22 cellular contexts compared by ENCODE assay signal in genomic region chr3:16186565-16186964, GRCh38. TPM values are rescaled to one million over a fixed set of nuclear protein-coding genes. Genes with fewer than 3 reads are reported as not detected.
A peak's percentile ranks its signal among the peaks of the same experiment; 100 is the strongest.
DNase-seq lines count a peak whose midpoint lies in the region; ATAC-seq, FAIRE-seq and TF ChIP-seq lines count a peak whose summit lies in the region.
"Had no signal": no experiment of that assay in that cellular context is flagged by ENCODE, and none has a peak within 500 bp of the region (broad histone marks: within the 10 kb centered on the region; RNA-seq: fewer than 3 reads in every experiment).

No MANE protein-coding gene starts in this region.

- no peaks in the 10 kb centered on the region for H3K36me3 Mint-ChIP-seq in activated T-cell treated with anti-CD3 and anti-CD28 coated beads, Interleukin-2, amount 50 U/mL, for 72 hours (ENCODE audit: insufficient read depth in 2 of 2)
- no peaks in the 10 kb centered on the region for H3K36me3 Mint-ChIP-seq in activated T-cell treated with anti-CD3 and anti-CD28 coated beads, Interleukin-2, amount 50 U/mL, for 4 hours (ENCODE audit: insufficient read depth)
- H3K36me3 Mint-ChIP-seq in activated CD4-positive, alpha-beta memory T cell treated with anti-CD3 and anti-CD28 coated beads for 36 hours: no peaks in the 10 kb centered on the region
- H3K36me3 Mint-ChIP-seq in immature natural killer cell: no peaks in the 10 kb centered on the region
- H3K36me3 Mint-ChIP-seq: CD4-positive, CD25-positive, alpha-beta regulatory T cell; CD8-positive, alpha-beta memory T cell had no signal

- POLR2A ChIA-PET in activated CD4-positive, alpha-beta memory T cell treated with anti-CD3 and anti-CD28 coated beads for 36 hours (lab: Charles Lee): no interaction called here

- intact Hi-C loops in activated CD4-positive, alpha-beta memory T cell treated with anti-CD3 and anti-CD28 coated beads for 36 hours (cut with micrococcal nuclease): loop anchor here (2.0 kb wide), 1 partner anchor 60 kb away; no protein-coding TSS in a partner anchor

- TF ChIP-seq POLR2A in GM12892 (IDR thresholded peaks at IDR 0.05; ENCODE audit: low read depth, low read length): no peak

- peak; percentile 42 for FAIRE-seq in GM12892 (lab: Jason Lieb, UNC)
- FAIRE-seq: A204.1, G401.6, GM12891, GM18507, H54 had no signal

- no peaks in the 10 kb centered on the region for H3K27me3 Mint-ChIP-seq in activated T-cell treated with anti-CD3 and anti-CD28 coated beads, Interleukin-2, amount 50 U/mL, for 72 hours (ENCODE audit: low read depth)
- H3K27me3 Mint-ChIP-seq in activated T-cell treated with anti-CD3 and anti-CD28 coated beads, Interleukin-2, amount 50 U/mL, for 4 hours (ENCODE audit: low read depth): peaks cover 3% of the 10 kb centered on the region
- H3K27me3 Mint-ChIP-seq in activated CD4-positive, alpha-beta memory T cell treated with anti-CD3 and anti-CD28 coated beads for 36 hours: no peaks in the 10 kb centered on the region
- H3K27me3 Mint-ChIP-seq in immature natural killer cell (ENCODE audit: low read depth in 3 of 3): peaks cover 4 to 7% (median 6%) of the 10 kb centered on the region in 3 donors

- H3K27ac Mint-ChIP-seq in activated T-cell treated with anti-CD3 and anti-CD28 coated beads, Interleukin-2, amount 50 U/mL, for 72 hours: peak overlapping the region; percentile 55
- H3K27ac Mint-ChIP-seq in activated CD4-positive, alpha-beta memory T cell treated with anti-CD3 and anti-CD28 coated beads for 36 hours: no peak overlapping the region
- no peak overlapping the region for H3K27ac Mint-ChIP-seq in immature natural killer cell
- H3K27ac Mint-ChIP-seq: CD4-positive, CD25-positive, alpha-beta regulatory T cell; GM23338 had no signal

- DNase-seq in activated T-cell treated with anti-CD3 and anti-CD28 coated beads, Interleukin-2, amount 50 U/mL, for 72 hours: peak; percentile 8 to 52
- DNase-seq in activated T-cell treated with anti-CD3 and anti-CD28 coated beads, Interleukin-2, amount 50 U/mL, for 4 hours: no peak
- no peak for DNase-seq in GM12892 (ENCODE audit: insufficient read length)
- peak; percentile 55 for DNase-seq in activated CD4-positive, alpha-beta memory T cell treated with anti-CD3 and anti-CD28 coated beads for 36 hours
- DNase-seq in immature natural killer cell: peak in 2 of 3 donors; percentile 10 to 11
- no peak for DNase-seq in DMS53 treated with DMSO at 0.1 percent for 48 hours (lab: John Stamatoyannopoulos, UW; ENCODE audit: unreplicated experiment)
- DNase-seq: ACHN; BE2C; C1 segment of cervical spinal cord; CD4-positive, CD25-positive, alpha-beta regulatory T cell; CD8-positive, alpha-beta memory T cell; COR-L47; DMS 273 treated with DMSO at 0.1 percent for 48 hours; DMS53; HCEC 1CT had no signal

- H3K9me3 Mint-ChIP-seq in activated T-cell treated with anti-CD3 and anti-CD28 coated beads, Interleukin-2, amount 50 U/mL, for 72 hours: no peaks in the 10 kb centered on the region
- no peaks in the 10 kb centered on the region for H3K9me3 Mint-ChIP-seq in activated T-cell treated with anti-CD3 and anti-CD28 coated beads, Interleukin-2, amount 50 U/mL, for 4 hours
- no peaks in the 10 kb centered on the region for H3K9me3 Mint-ChIP-seq in activated CD4-positive, alpha-beta memory T cell treated with anti-CD3 and anti-CD28 coated beads for 36 hours
- H3K9me3 Mint-ChIP-seq in immature natural killer cell: no peaks in the 10 kb centered on the region
- H3K9me3 Mint-ChIP-seq: CD8-positive, alpha-beta memory T cell; GM23338 had no signal

- peaks cover 8% of the 10 kb centered on the region for H3K4me1 Mint-ChIP-seq in activated T-cell treated with anti-CD3 and anti-CD28 coated beads, Interleukin-2, amount 50 U/mL, for 72 hours (ENCODE audit: low read depth)
- no peaks in the 10 kb centered on the region for H3K4me1 Mint-ChIP-seq in activated T-cell treated with anti-CD3 and anti-CD28 coated beads, Interleukin-2, amount 50 U/mL, for 4 hours (ENCODE audit: low read depth)
- H3K4me1 Mint-ChIP-seq in activated CD4-positive, alpha-beta memory T cell treated with anti-CD3 and anti-CD28 coated beads for 36 hours (ENCODE audit: low read depth): peaks cover 2% of the 10 kb centered on the region
- H3K4me1 Mint-ChIP-seq in immature natural killer cell: peaks cover 7 to 9% of the 10 kb centered on the region in 2 donors
- H3K4me1 Mint-ChIP-seq: CD4-positive, CD25-positive, alpha-beta regulatory T cell; CD8-positive, alpha-beta memory T cell; GM23338 had no signal

- CTCF ChIA-PET in activated CD4-positive, alpha-beta memory T cell treated with anti-CD3 and anti-CD28 coated beads for 36 hours (lab: Charles Lee): no interaction called here

- no peak overlapping the region for H3K4me3 Mint-ChIP-seq in activated T-cell treated with anti-CD3 and anti-CD28 coated beads, Interleukin-2, amount 50 U/mL, for 72 hours
- H3K4me3 Mint-ChIP-seq in activated T-cell treated with anti-CD3 and anti-CD28 coated beads, Interleukin-2, amount 50 U/mL, for 4 hours: no peak overlapping the region
- no peak overlapping the region for H3K4me3 Mint-ChIP-seq in activated CD4-positive, alpha-beta memory T cell treated with anti-CD3 and anti-CD28 coated beads for 36 hours
- H3K4me3 Mint-ChIP-seq in immature natural killer cell: peak overlapping the region in 1 of 5 donors; percentile 46
- H3K4me3 Mint-ChIP-seq: CD4-positive, CD25-positive, alpha-beta regulatory T cell; CD8-positive, alpha-beta memory T cell; GM23338 had no signal

- peak; percentile 27 to 71 for ATAC-seq in activated T-cell treated with anti-CD3 and anti-CD28 coated beads, Interleukin-2, amount 50 U/mL, for 72 hours (replicated peaks in 1 of 2)
- no peak for ATAC-seq in activated T-cell treated with anti-CD3 and anti-CD28 coated beads, Interleukin-2, amount 50 U/mL, for 4 hours
- no peak for ATAC-seq in HG03159 (IDR thresholded peaks at IDR 0.05; ENCODE audit: unreplicated experiment)
- ATAC-seq: GM23338 had no signal

RNA-seq across cellular contexts. Expression of gene GALNT15, which starts 12.1 kb away (rescaled TPM):
- total RNA-seq in activated T-cell treated with anti-CD3 and anti-CD28 coated beads, Interleukin-2, amount 50 U/mL, for 72 hours: under 1 TPM in 1 of 2 donors, not detected in 1; 0.30 TPM
- not detected for total RNA-seq in activated T-cell treated with anti-CD3 and anti-CD28 coated beads, Interleukin-2, amount 50 U/mL, for 4 hours
- not detected for polyA plus RNA-seq in GM12892 (2012; ENCODE audit: missing spikeins)
- total RNA-seq in activated CD4-positive, alpha-beta memory T cell treated with anti-CD3 and anti-CD28 coated beads for 36 hours: not detected
- not detected for polyA plus RNA-seq in immature natural killer cell
- total RNA-seq: CD4-positive, CD25-positive, alpha-beta regulatory T cell; CD8-positive, alpha-beta memory T cell had no signal
- polyA plus RNA-seq: CD4-positive, CD25-positive, alpha-beta regulatory T cell; CD8-positive, alpha-beta memory T cell had no signal

Comparison
In these comparisons a context has a peak if more than half of its experiments do, and no peak if none do; other contexts are left out.
1. ATAC-seq: peak in activated T-cell treated with anti-CD3 and anti-CD28 coated beads, Interleukin-2, amount 50 U/mL, for 72 hours (2 of 2); none in activated T-cell treated with anti-CD3 and anti-CD28 coated beads, Interleukin-2, amount 50 U/mL, for 4 hours (0 of 2) and HG03159 (single experiment).
2. DNase-seq: peak in activated T-cell treated with anti-CD3 and anti-CD28 coated beads, Interleukin-2, amount 50 U/mL, for 72 hours (2 of 2), activated CD4-positive, alpha-beta memory T cell treated with anti-CD3 and anti-CD28 coated beads for 36 hours (single experiment) and immature natural killer cell (2 of 3); none in activated T-cell treated with anti-CD3 and anti-CD28 coated beads, Interleukin-2, amount 50 U/mL, for 4 hours (single experiment), GM12892 (single experiment) and DMS53 treated with DMSO at 0.1 percent for 48 hours (single experiment).